Comparison of ENCODE assay signal across 19 cellular contexts in the genomic region with DNA sequence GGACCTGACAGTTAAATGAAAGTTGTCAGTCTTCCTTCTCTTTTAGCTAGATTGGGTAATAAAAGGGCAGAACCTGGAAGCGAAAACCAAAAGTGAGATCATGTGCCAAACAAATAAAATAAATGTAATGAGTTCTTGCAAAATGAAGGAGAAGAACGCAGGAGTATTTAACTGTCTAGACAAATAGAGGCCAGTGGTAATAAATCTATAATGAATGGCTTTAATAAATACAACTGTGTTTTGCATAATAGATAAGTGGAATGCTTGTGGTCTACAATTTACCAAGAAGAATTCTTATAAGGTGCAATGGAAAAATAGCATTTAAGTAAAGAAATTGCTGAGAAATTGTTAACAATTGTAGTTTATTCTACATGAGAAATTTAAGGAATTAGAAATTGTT.
DNase-seq lines count a peak whose midpoint lies in the region; ATAC-seq and TF ChIP-seq lines count a peak whose summit lies in the region.
"Had no signal": no experiment of that assay in that cellular context is flagged by ENCODE, and none has a peak within 500 bp of the region (broad histone marks: within the 10 kb centered on the region; RNA-seq: fewer than 3 reads in every experiment).

No MANE protein-coding gene starts in this region.

- no peak for TF ChIP-seq EP300 in ovary (IDR thresholded peaks at IDR 0.05)

- H3K4me1 Mint-ChIP-seq in activated T-helper 2 cell treated with anti-CD3 and anti-CD28 coated beads, Interferon-gamma antibody, Interleukin-2, Interleukin-4, amounts not matched to agents 10 μg/mL and 5 μg/mL and 100 μg/mL, durations not matched to agents 14 hours and 24 hours and 36 hours (ENCODE audit: low read depth): no peaks in the 10 kb centered on the region
- no peaks in the 10 kb centered on the region for H3K4me1 Mint-ChIP-seq in activated T-helper 17 cell treated with anti-CD3 and anti-CD28 coated beads, Interleukin-2, amount 50 U/mL, for 72 hours
- H3K4me1 Mint-ChIP-seq: CD14-positive monocyte; CD8-positive, alpha-beta memory T cell had no signal

- H3K4me3 Mint-ChIP-seq in activated T-helper 2 cell treated with anti-CD3 and anti-CD28 coated beads, Interferon-gamma antibody, Interleukin-2, Interleukin-4, amounts not matched to agents 10 μg/mL and 5 μg/mL and 100 μg/mL, durations not matched to agents 14 hours and 24 hours and 36 hours (ENCODE audit: low read depth): no peak overlapping the region
- no peak overlapping the region for H3K4me3 Mint-ChIP-seq in activated T-helper 17 cell treated with anti-CD3 and anti-CD28 coated beads, Interleukin-2, amount 50 U/mL, for 72 hours
- H3K4me3 Mint-ChIP-seq: CD14-positive monocyte; CD4-positive, alpha-beta T cell; CD8-positive, alpha-beta memory T cell; HFFc6 had no signal

- 84 to 87% (median 86%) methylated on average over 2 of the region's 2 CpGs for WGBS in ovary, 3 donors

- intact Hi-C loops in ovary (cut with DNase I): no loop called here
- intact Hi-C loops in activated T-helper 2 cell treated with anti-CD3 and anti-CD28 coated beads, Interferon-gamma antibody, Interleukin-2, Interleukin-4, amounts not matched to agents 10 μg/mL and 5 μg/mL and 100 μg/mL, durations not matched to agents 14 hours and 24 hours and 36 hours (cut with micrococcal nuclease): no loop called here
- intact Hi-C loops in breast epithelium (cut with DNase I; ENCODE audit: low total_unique reads): no loop called here

- H3K36me3 ChIP-seq in ovary (no peaks in the 10 kb centered on the region), breast epithelium (no peaks in the 10 kb centered on the region)
- H3K36me3 ChIP-seq: BE2C; BLaER1 treated with 17β-estradiol and CSF1 and Interleukin-3, amounts not matched to agents 10 nM and 100 nM; HAP-1 had no signal

- H3K9me3 Mint-ChIP-seq in activated T-helper 2 cell treated with anti-CD3 and anti-CD28 coated beads, Interferon-gamma antibody, Interleukin-2, Interleukin-4, amounts not matched to agents 10 μg/mL and 5 μg/mL and 100 μg/mL, durations not matched to agents 14 hours and 24 hours and 36 hours: no peaks in the 10 kb centered on the region
- H3K9me3 Mint-ChIP-seq in activated T-helper 17 cell treated with anti-CD3 and anti-CD28 coated beads, Interleukin-2, amount 50 U/mL, for 72 hours: peaks cover 8% of the 10 kb centered on the region
- H3K9me3 Mint-ChIP-seq: CD4-positive, alpha-beta T cell; HFFc6 had no signal

- TF ChIP-seq CTCF in ovary (IDR thresholded peaks at IDR 0.05): no peak
- TF ChIP-seq CTCF in breast epithelium (IDR thresholded peaks at IDR 0.05): no peak

- no peaks in the 10 kb centered on the region for H3K36me3 Mint-ChIP-seq in activated T-helper 2 cell treated with anti-CD3 and anti-CD28 coated beads, Interferon-gamma antibody, Interleukin-2, Interleukin-4, amounts not matched to agents 10 μg/mL and 5 μg/mL and 100 μg/mL, durations not matched to agents 14 hours and 24 hours and 36 hours (ENCODE audit: low read depth)
- no peaks in the 10 kb centered on the region for H3K36me3 Mint-ChIP-seq in activated T-helper 17 cell treated with anti-CD3 and anti-CD28 coated beads, Interleukin-2, amount 50 U/mL, for 72 hours (ENCODE audit: low read depth)
- H3K36me3 Mint-ChIP-seq: CD14-positive monocyte; CD8-positive, alpha-beta memory T cell had no signal

- H3K4me3 ChIP-seq in ovary (no peak overlapping the region), breast epithelium (no peak overlapping the region)
- H3K4me3 ChIP-seq: BLaER1 treated with 17β-estradiol and CSF1 and Interleukin-3, amounts not matched to agents 10 nM and 100 nM; HAP-1 had no signal

- TF ChIP-seq POLR2A in ovary (IDR thresholded peaks at IDR 0.05) (no peak), breast epithelium (IDR thresholded peaks at IDR 0.05) (no peak)

- no peak overlapping the region for H3K27ac ChIP-seq in ovary
- no peak overlapping the region for H3K27ac ChIP-seq in breast epithelium
- H3K27ac ChIP-seq: BLaER1 treated with 17β-estradiol and CSF1 and Interleukin-3, amounts not matched to agents 10 nM and 100 nM had no signal

- H3K9me3 ChIP-seq in ovary (no peaks in the 10 kb centered on the region), breast epithelium (no peaks in the 10 kb centered on the region)
- H3K9me3 ChIP-seq: BE2C; BLaER1 treated with 17β-estradiol and CSF1 and Interleukin-3, amounts not matched to agents 10 nM and 100 nM; HAP-1 had no signal

- H3K27ac Mint-ChIP-seq in activated T-helper 2 cell treated with anti-CD3 and anti-CD28 coated beads, Interferon-gamma antibody, Interleukin-2, Interleukin-4, amounts not matched to agents 10 μg/mL and 5 μg/mL and 100 μg/mL, durations not matched to agents 14 hours and 24 hours and 36 hours: no peak overlapping the region
- no peak overlapping the region for H3K27ac Mint-ChIP-seq in activated T-helper 17 cell treated with anti-CD3 and anti-CD28 coated beads, Interleukin-2, amount 50 U/mL, for 72 hours
- H3K27ac Mint-ChIP-seq: CD14-positive monocyte; CD4-positive, alpha-beta T cell; CD8-positive, alpha-beta memory T cell; HFFc6 had no signal

- H3K27me3 Mint-ChIP-seq in activated T-helper 2 cell treated with anti-CD3 and anti-CD28 coated beads, Interferon-gamma antibody, Interleukin-2, Interleukin-4, amounts not matched to agents 10 μg/mL and 5 μg/mL and 100 μg/mL, durations not matched to agents 14 hours and 24 hours and 36 hours (ENCODE audit: low read depth): no peaks in the 10 kb centered on the region
- no peaks in the 10 kb centered on the region for H3K27me3 Mint-ChIP-seq in activated T-helper 17 cell treated with anti-CD3 and anti-CD28 coated beads, Interleukin-2, amount 50 U/mL, for 72 hours
- H3K27me3 Mint-ChIP-seq: CD4-positive, alpha-beta T cell; CD8-positive, alpha-beta memory T cell had no signal

- ATAC-seq in activated T-helper 17 cell treated with anti-CD3 and anti-CD28 coated beads, Interleukin-2, amount 50 U/mL, for 72 hours (replicated peaks): no peak

- peak; percentile 10 for DNase-seq in DMS79 (lab: John Stamatoyannopoulos, UW)
- peak; percentile 4 for DNase-seq in GM04504 (ENCODE audit: low read depth)
- peak; percentile 26 for DNase-seq in amniotic epithelial cell (ENCODE audit: low read depth)
- DNase-seq in kidney glomerular epithelial cell (lab: John Stamatoyannopoulos, UW): peak; percentile 9
- DNase-seq in ovary: no peak
- DNase-seq in activated T-helper 2 cell treated with anti-CD3 and anti-CD28 coated beads, Interferon-gamma antibody, Interleukin-2, Interleukin-4, amounts not matched to agents 10 μg/mL and 5 μg/mL and 100 μg/mL, durations not matched to agents 14 hours and 24 hours and 36 hours (ENCODE audit: low spot score): no peak
- DNase-seq in breast epithelium (ENCODE audit: low spot score in 2 of 2): no peak
- DNase-seq: AML-193; BE2C; CD4-positive, alpha-beta T cell; CD8-positive, alpha-beta memory T cell; DMS 273 treated with DMSO at 0.1 percent for 48 hours; DND-41; GOT3; HFFc6 had no signal

- H3K4me1 ChIP-seq in ovary (ENCODE audit: insufficient read depth) (no peaks in the 10 kb centered on the region), breast epithelium (no peaks in the 10 kb centered on the region)
- H3K4me1 ChIP-seq: BE2C; BLaER1 treated with 17β-estradiol and CSF1 and Interleukin-3, amounts not matched to agents 10 nM and 100 nM; HAP-1 had no signal

- H3K27me3 ChIP-seq in ovary (no peaks in the 10 kb centered on the region), breast epithelium (no peaks in the 10 kb centered on the region)
- H3K27me3 ChIP-seq: BE2C; BLaER1 treated with 17β-estradiol and CSF1 and Interleukin-3, amounts not matched to agents 10 nM and 100 nM had no signal

Comparison
In these comparisons a context has a peak if more than half of its experiments do, and no peak if none do; other contexts are left out.
1. DNase-seq: peak in DMS79 (single experiment), GM04504 (single experiment), amniotic epithelial cell (single experiment) and kidney glomerular epithelial cell (single experiment); none in ovary (0 of 5), activated T-helper 2 cell treated with anti-CD3 and anti-CD28 coated beads, Interferon-gamma antibody, Interleukin-2, Interleukin-4, amounts not matched to agents 10 μg/mL and 5 μg/mL and 100 μg/mL, durations not matched to agents 14 hours and 24 hours and 36 hours (single experiment) and breast epithelium (0 of 2).